ENCODE assay signal across 17 cellular contexts in genomic region chr5:62315376-62316049, GRCh38. TPM values are rescaled to one million over a fixed set of nuclear protein-coding genes. Genes with fewer than 3 reads are reported as not detected.
A peak's percentile ranks its signal among the peaks of the same experiment; 100 is the strongest.
DNase-seq lines count a peak whose midpoint lies in the region; ATAC-seq, FAIRE-seq and TF ChIP-seq lines count a peak whose summit lies in the region.
"Had no signal": no experiment of that assay in that cellular context is flagged by ENCODE, and none has a peak within 500 bp of the region (broad histone marks: within the 10 kb centered on the region; RNA-seq: fewer than 3 reads in every experiment).

No MANE protein-coding gene starts in this region.

- no peaks in the 10 kb centered on the region for H3K27me3 ChIP-seq in astrocyte (ENCODE audit: insufficient read depth, low read length)
- no peaks in the 10 kb centered on the region for H3K27me3 ChIP-seq in naive thymus-derived CD4-positive, alpha-beta T cell (ENCODE audit: control insufficient read depth in 2 of 2, insufficient read depth in 2 of 2, low read length in 2 of 2)
- no peaks in the 10 kb centered on the region for H3K27me3 ChIP-seq in right lobe of liver
- H3K27me3 ChIP-seq: esophagus muscularis mucosa, ovary, SJSA1, tibial nerve had no signal

- H3K4me3 ChIP-seq in astrocyte (ENCODE audit: insufficient read depth, low read depth, low read length): no peak overlapping the region
- no peak overlapping the region for H3K4me3 ChIP-seq in naive thymus-derived CD4-positive, alpha-beta T cell (ENCODE audit: low read length)
- H3K4me3 ChIP-seq in right lobe of liver: no peak overlapping the region
- H3K4me3 ChIP-seq: esophagus muscularis mucosa, ovary, SJSA1, tibial nerve had no signal

- H2AFZ ChIP-seq in astrocyte (ENCODE audit: low read depth, low read length): no peak overlapping the region

- H3K36me3 ChIP-seq in astrocyte (ENCODE audit: insufficient read depth, low read length) (no peaks in the 10 kb centered on the region), right lobe of liver (no peaks in the 10 kb centered on the region)
- no peaks in the 10 kb centered on the region for H3K36me3 ChIP-seq in naive thymus-derived CD4-positive, alpha-beta T cell (ENCODE audit: control insufficient read depth in 2 of 3, insufficient read depth in 3 of 3, low read length in 3 of 3)
- H3K36me3 ChIP-seq: esophagus muscularis mucosa, ovary, tibial nerve had no signal

- POLR2A ChIA-PET in naive thymus-derived CD4-positive, alpha-beta T cell (lab: Charles Lee): interaction anchor here (1.6 kb wide), 1 partner anchor 10 kb away, joined by 4 read pairs; the partner anchor contains the start of gene KIF2A

- no peak for DNase-seq in T-helper 1 cell
- DNase-seq in NCI-H226: peak; percentile 21
- DNase-seq in astrocyte (ENCODE audit: low read depth): no peak
- DNase-seq in naive thymus-derived CD4-positive, alpha-beta T cell: no peak
- no peak for DNase-seq in right lobe of liver
- DNase-seq in ecto neural progenitor cell (ENCODE audit: low spot score): no peak
- no peak for DNase-seq in MV-4-11 (lab: John Stamatoyannopoulos, UW)
- DNase-seq: activated naive CD4-positive, alpha-beta T cell treated with anti-CD3 and anti-CD28 coated beads for 36 hours; cerebellar nuclear complex; DMS153; NCI-H2029 treated with DMSO at 0.1 percent for 48 hours; ovary; stimulated activated CD4-positive, alpha-beta T cell treated with anti-CD3 and anti-CD28 coated beads, Interleukin-12 subunit alpha, Interleukin-12 subunit beta, amount 100 ng/mL, for 4 hours had no signal

- ATAC-seq in naive thymus-derived CD4-positive, alpha-beta T cell: no peak
- no peak for ATAC-seq in right lobe of liver

- no peak overlapping the region for H3K4me3 Mint-ChIP-seq in T-helper 1 cell treated with Interleukin-12 subunit alpha and Interleukin-12 subunit beta and Interleukin-4 antibody, amounts not matched to agents 30 μg/mL and 1 μg/mL, for 36 hours
- H3K4me3 Mint-ChIP-seq in astrocyte (ENCODE audit: unreplicated experiment): no peak overlapping the region
- H3K4me3 Mint-ChIP-seq in naive thymus-derived CD4-positive, alpha-beta T cell: peak overlapping the region in 8 of 10 donors; percentile 0 to 60 (median 18)
- H3K4me3 Mint-ChIP-seq: activated naive CD4-positive, alpha-beta T cell treated with anti-CD3 and anti-CD28 coated beads for 36 hours had no signal

- no peak overlapping the region for H3K27ac ChIP-seq in astrocyte (ENCODE audit: low read depth, low read length)
- H3K27ac ChIP-seq in naive thymus-derived CD4-positive, alpha-beta T cell (ENCODE audit: low read depth, low read length): no peak overlapping the region
- no peak overlapping the region for H3K27ac ChIP-seq in right lobe of liver
- H3K27ac ChIP-seq: esophagus muscularis mucosa, ovary, SJSA1, tibial nerve had no signal

- peaks cover 92% of the 10 kb centered on the region for H4K20me1 ChIP-seq in astrocyte (ENCODE audit: insufficient read depth, low read length)

- no peaks in the 10 kb centered on the region for H3K27me3 Mint-ChIP-seq in T-helper 1 cell treated with Interleukin-12 subunit alpha and Interleukin-12 subunit beta and Interleukin-4 antibody, amounts not matched to agents 30 μg/mL and 1 μg/mL, for 36 hours (ENCODE audit: low read depth)
- no peaks in the 10 kb centered on the region for H3K27me3 Mint-ChIP-seq in astrocyte (ENCODE audit: low read depth, unreplicated experiment)
- H3K27me3 Mint-ChIP-seq in naive thymus-derived CD4-positive, alpha-beta T cell: no peaks in the 10 kb centered on the region

- H3K9ac ChIP-seq in astrocyte (ENCODE audit: low read length): no peak overlapping the region

- H3K36me3 Mint-ChIP-seq in T-helper 1 cell treated with Interleukin-12 subunit alpha and Interleukin-12 subunit beta and Interleukin-4 antibody, amounts not matched to agents 30 μg/mL and 1 μg/mL, for 36 hours (ENCODE audit: low read depth): peaks cover 24% of the 10 kb centered on the region
- H3K36me3 Mint-ChIP-seq in astrocyte (ENCODE audit: low read depth, unreplicated experiment): no peaks in the 10 kb centered on the region
- peaks cover 0 to 20% (median 2%) of the 10 kb centered on the region in 5 donors for H3K36me3 Mint-ChIP-seq in naive thymus-derived CD4-positive, alpha-beta T cell

- H3K4me2 ChIP-seq in astrocyte (ENCODE audit: low read length): no peak overlapping the region

- intact Hi-C loops in naive thymus-derived CD4-positive, alpha-beta T cell (cut with micrococcal nuclease): loop anchor here in 1 of 2 donors (1.0 kb wide), 1 partner anchor 8 kb away; no protein-coding TSS in a partner anchor
- intact Hi-C loops in right lobe of liver (cut with DNase I): no loop called here

- CTCF ChIA-PET in naive thymus-derived CD4-positive, alpha-beta T cell (lab: Charles Lee): interaction anchor here (0.9 to 1.5 kb wide), 2 partner anchors 8 to 91 kb away, joined by 4 to 5 read pairs; no protein-coding TSS in a partner anchor

- H3K9me3 Mint-ChIP-seq in T-helper 1 cell treated with Interleukin-12 subunit alpha and Interleukin-12 subunit beta and Interleukin-4 antibody, amounts not matched to agents 30 μg/mL and 1 μg/mL, for 36 hours: no peaks in the 10 kb centered on the region
- H3K9me3 Mint-ChIP-seq in astrocyte (ENCODE audit: unreplicated experiment): no peaks in the 10 kb centered on the region
- no peaks in the 10 kb centered on the region for H3K9me3 Mint-ChIP-seq in naive thymus-derived CD4-positive, alpha-beta T cell
- H3K9me3 Mint-ChIP-seq: activated naive CD4-positive, alpha-beta T cell treated with anti-CD3 and anti-CD28 coated beads for 36 hours had no signal

- TF ChIP-seq POLR2A in right lobe of liver (IDR thresholded peaks at IDR 0.05): no peak

- peak overlapping the region; percentile 10 for H3K27ac Mint-ChIP-seq in T-helper 1 cell treated with Interleukin-12 subunit alpha and Interleukin-12 subunit beta and Interleukin-4 antibody, amounts not matched to agents 30 μg/mL and 1 μg/mL, for 36 hours
- H3K27ac Mint-ChIP-seq in astrocyte (ENCODE audit: unreplicated experiment): peak overlapping the region; percentile 60
- H3K27ac Mint-ChIP-seq in naive thymus-derived CD4-positive, alpha-beta T cell: peak overlapping the region in 7 of 9 donors; percentile 9 to 87 (median 23)
- H3K27ac Mint-ChIP-seq: activated naive CD4-positive, alpha-beta T cell treated with anti-CD3 and anti-CD28 coated beads for 36 hours had no signal

- H3K79me2 ChIP-seq in astrocyte (ENCODE audit: insufficient read depth, low read length): peaks cover 99% of the 10 kb centered on the region

- TF ChIP-seq CTCF in astrocyte (IDR thresholded peaks at IDR 0.05; ENCODE audit: insufficient read depth, low read depth, low read length): no peak
- no peak for TF ChIP-seq CTCF in right lobe of liver (IDR thresholded peaks at IDR 0.05)

- FAIRE-seq in astrocyte (lab: Jason Lieb, UNC): no peak

- WGBS in right lobe of liver (ENCODE audit: insufficient coverage, low coverage, low lambda C conversion rate, missing lambda C conversion rate): 90% methylated on average over 2 of the region's 2 CpGs

- no peaks in the 10 kb centered on the region for H3K4me1 ChIP-seq in astrocyte (ENCODE audit: insufficient read depth, low read length)
- H3K4me1 ChIP-seq in naive thymus-derived CD4-positive, alpha-beta T cell (ENCODE audit: control insufficient read depth in 2 of 2, insufficient read depth in 2 of 2, low read length in 2 of 2): peaks cover 61 to 70% of the 10 kb centered on the region in 2 donors
- no peaks in the 10 kb centered on the region for H3K4me1 ChIP-seq in right lobe of liver

- H3K9me3 ChIP-seq in astrocyte (ENCODE audit: insufficient read depth, low read depth, low read length) (no peaks in the 10 kb centered on the region), right lobe of liver (no peaks in the 10 kb centered on the region)
- no peaks in the 10 kb centered on the region for H3K9me3 ChIP-seq in naive thymus-derived CD4-positive, alpha-beta T cell (ENCODE audit: control insufficient read depth in 2 of 3, low read length in 3 of 3)
- H3K9me3 ChIP-seq: esophagus muscularis mucosa, ovary, SJSA1, tibial nerve had no signal

- peaks cover 70% of the 10 kb centered on the region for H3K4me1 Mint-ChIP-seq in T-helper 1 cell treated with Interleukin-12 subunit alpha and Interleukin-12 subunit beta and Interleukin-4 antibody, amounts not matched to agents 30 μg/mL and 1 μg/mL, for 36 hours (ENCODE audit: low read depth)
- H3K4me1 Mint-ChIP-seq in astrocyte (ENCODE audit: low read depth, unreplicated experiment): peaks cover 48% of the 10 kb centered on the region
- peaks cover 68 to 94% (median 87%) of the 10 kb centered on the region in 7 donors for H3K4me1 Mint-ChIP-seq in naive thymus-derived CD4-positive, alpha-beta T cell

RNA-seq across cellular contexts. Expression of gene KIF2A, which starts 9.5 kb away (rescaled TPM):
- total RNA-seq in astrocyte (70.1 and 79.1 TPM in 2 replicates), right lobe of liver (10 to 100 TPM in 1 of 6 experiments, 1 to 10 TPM in 5; 4.9 to 10.2 (median 6.7) TPM)
- total RNA-seq in naive thymus-derived CD4-positive, alpha-beta T cell: 100 to 1,000 TPM in 3 of 5 experiments, 10 to 100 TPM in 2; 73.5 to 179 (median 142) TPM
- 100 to 1,000 TPM; 136 to 159 TPM for polyA plus RNA-seq in naive thymus-derived CD4-positive, alpha-beta T cell

Comparison
In these comparisons a context has a peak if more than half of its experiments do, and no peak if none do; other contexts are left out.
1. H3K27ac Mint-ChIP-seq: peak in every context shown above with its lines; median percentile 60 in astrocyte; 23 in naive thymus-derived CD4-positive, alpha-beta T cell; 10 in T-helper 1 cell treated with Interleukin-12 subunit alpha and Interleukin-12 subunit beta and Interleukin-4 antibody, amounts not matched to agents 30 μg/mL and 1 μg/mL, for 36 hours.
2. H3K4me3 Mint-ChIP-seq: peak in naive thymus-derived CD4-positive, alpha-beta T cell (8 of 10); none in T-helper 1 cell treated with Interleukin-12 subunit alpha and Interleukin-12 subunit beta and Interleukin-4 antibody, amounts not matched to agents 30 μg/mL and 1 μg/mL, for 36 hours (single experiment) and astrocyte (single experiment).